8 cellular contexts compared by ENCODE assay signal in genomic region chr17:32127156-32127897, GRCh38. TPM values are rescaled to one million over a fixed set of nuclear protein-coding genes. Genes with fewer than 3 reads are reported as not detected.
DNase-seq lines count a peak whose midpoint lies in the region; ATAC-seq and TF ChIP-seq lines count a peak whose summit lies in the region.

No MANE protein-coding gene starts in this region.

- H4K20me1 ChIP-seq in OCI-LY1 (ENCODE audit: insufficient read depth, low read length) = no peaks in the 10 kb centered on the region

- H3K9me2 ChIP-seq in OCI-LY1 (ENCODE audit: low read depth, low read length) = no peaks in the 10 kb centered on the region

- H3K4me3 ChIP-seq in OCI-LY1 (ENCODE audit: low read depth, low read length, poor library complexity, severe bottlenecking) = peak overlapping the region; percentile 64

- H3K27ac Mint-ChIP-seq in CD14-positive monocyte = peak overlapping the region; percentile 91 to 96 (median 94)

- TF ChIP-seq CTCF in CD14-positive monocyte (IDR thresholded peaks at IDR 0.05) (no peak), OCI-LY1 (IDR thresholded peaks at IDR 0.05; ENCODE audit: low read length) (no peak)

- DNase-seq in CD14-positive monocyte (ENCODE audit: low spot score) = peak; percentile 88
- DNase-seq in HPDE6-E6E7 (ENCODE audit: extremely low spot score) = peak; percentile 83
- DNase-seq in activated CD8-positive, alpha-beta memory T cell treated with anti-CD3 and anti-CD28 coated beads, Interleukin-2, amount 50 U/mL, for 48 hours = peak; percentile 87
- peak; percentile 58 for DNase-seq in epidermal melanocyte (ENCODE audit: insufficient read length, low spot score)
- DNase-seq in middle frontal gyrus (ENCODE audit: extremely low spot score, low spot score) = peak; percentile 58
- DNase-seq in stimulated activated CD8-positive, alpha-beta memory T cell treated with anti-CD3 and anti-CD28 coated beads, Interleukin-2, amount 100 ng/mL, for 48 hours (ENCODE audit: low read depth in 2 of 2) = peak; percentile 66 to 68

- H3K27ac ChIP-seq in OCI-LY1 (ENCODE audit: low read depth, low read length, poor library complexity, severe bottlenecking) = no peak overlapping the region

- H3K4me1 ChIP-seq in OCI-LY1 (ENCODE audit: insufficient read depth, low read length, severe bottlenecking) = peaks cover 15% of the 10 kb centered on the region

- peak; percentile 92 for ATAC-seq in GM19452 (IDR thresholded peaks at IDR 0.05; ENCODE audit: unreplicated experiment)

- intact Hi-C loops in CD14-positive monocyte (cut with micrococcal nuclease) = loop anchor here in 1 of 2 donors (10.0 kb wide), 1 partner anchor 53 kb away; no protein-coding TSS in a partner anchor

- H2AFZ ChIP-seq in OCI-LY1 (ENCODE audit: low read length) = peak overlapping the region; percentile 17; the same call in 1 of the 2 replicates

- H3K4me2 ChIP-seq in OCI-LY1 (ENCODE audit: low read length) = peak overlapping the region; percentile 71

- H3F3A ChIP-seq in OCI-LY1 (ENCODE audit: insufficient read depth, low read length) = no peaks in the 10 kb centered on the region

- peak overlapping the region; percentile 91 to 96 for H3K4me3 Mint-ChIP-seq in CD14-positive monocyte

- no peaks in the 10 kb centered on the region for H3K9me3 ChIP-seq in OCI-LY1 (ENCODE audit: low read length)

- H3K36me3 Mint-ChIP-seq in CD14-positive monocyte = peaks cover 0 to 6% of the 10 kb centered on the region in 2 donors

- no peaks in the 10 kb centered on the region for H3K27me3 ChIP-seq in OCI-LY1 (ENCODE audit: insufficient read depth, low read length)

- H3K4me1 Mint-ChIP-seq in CD14-positive monocyte = peaks cover 22% of the 10 kb centered on the region

- no peaks in the 10 kb centered on the region for H3K9me3 Mint-ChIP-seq in CD14-positive monocyte

- peaks cover 0 to 6% (median 1%) of the 10 kb centered on the region in 3 donors for H3K27me3 Mint-ChIP-seq in CD14-positive monocyte (ENCODE audit: low read depth in 3 of 3)

- H3K9ac ChIP-seq in OCI-LY1 (ENCODE audit: low read length) = peak overlapping the region; percentile 53

- H3K79me2 ChIP-seq in OCI-LY1 (ENCODE audit: insufficient read depth, low read length) = no peaks in the 10 kb centered on the region

- no peaks in the 10 kb centered on the region; the same call in 1 of the 2 replicates for H3K36me3 ChIP-seq in OCI-LY1 (ENCODE audit: insufficient read depth, low read length)

RNA-seq across cellular contexts. Expression of gene RHOT1, which starts 15.0 kb away (rescaled TPM):
- polyA plus RNA-seq in CD14-positive monocyte = 10 to 100 TPM; 45.9 to 51.9 TPM
